Comparison of ENCODE assay signal across 11 cellular contexts in genomic region chr4:173182403-173182802, GRCh38. TPM values are rescaled to one million over a fixed set of nuclear protein-coding genes. Genes with fewer than 3 reads are reported as not detected.
DNase-seq lines count a peak whose midpoint lies in the region; ATAC-seq and TF ChIP-seq lines count a peak whose summit lies in the region.
"Had no signal": no experiment of that assay in that cellular context is flagged by ENCODE, and none has a peak within 500 bp of the region (broad histone marks: within the 10 kb centered on the region; RNA-seq: fewer than 3 reads in every experiment).

No MANE protein-coding gene starts in this region.

- peaks cover 78% of the 10 kb centered on the region for H3K79me2 ChIP-seq in HCT116 (ENCODE audit: insufficient read depth, low read length)
- peaks cover 64% of the 10 kb centered on the region for H3K79me2 ChIP-seq in hepatocyte

- no peak for TF ChIP-seq EP300 in stomach (IDR thresholded peaks at IDR 0.05)

- H3K27ac Mint-ChIP-seq in activated T-helper 2 cell treated with anti-CD3 and anti-CD28 coated beads, Interferon-gamma antibody, Interleukin-2, Interleukin-4, amounts not matched to agents 10 μg/mL and 5 μg/mL and 100 μg/mL, durations not matched to agents 14 hours and 24 hours and 36 hours, result no peak overlapping the region

- POLR2A ChIA-PET in HCT116 (lab: Charles Lee), result interaction anchor here (1.0 kb wide), 1 partner anchor 28 kb away, joined by 3 read pairs; no protein-coding TSS in a partner anchor

- H3K36me3 ChIP-seq in HCT116 (ENCODE audit: control insufficient read depth in 1 of 2, insufficient read depth in 2 of 2, low read length in 2 of 2) (no peaks in the 10 kb centered on the region), hepatocyte (replicated peaks; ENCODE audit: insufficient read depth, low read depth) (no peaks in the 10 kb centered on the region), stomach (no peaks in the 10 kb centered on the region)

- H3K4me3 ChIP-seq in HCT116 (replicated peaks in 1 of 2; ENCODE audit: low read depth in 1 of 2, low read length in 2 of 2) (peak overlapping the region in 1 of 2 experiments; percentile 24; a peak in 1 of 4 replicates), astrocyte of the cerebellum (ENCODE audit: low read depth, low read length) (no peak overlapping the region), hepatocyte (no peak overlapping the region), stomach (no peak overlapping the region)

- in situ Hi-C loops in astrocyte of the cerebellum (cut with HindIII; ENCODE audit: low sequenced_read_pairs), result no loop called here

- H3K9me3 Mint-ChIP-seq in activated T-helper 2 cell treated with anti-CD3 and anti-CD28 coated beads, Interferon-gamma antibody, Interleukin-2, Interleukin-4, amounts not matched to agents 10 μg/mL and 5 μg/mL and 100 μg/mL, durations not matched to agents 14 hours and 24 hours and 36 hours, result no peaks in the 10 kb centered on the region

- no peak overlapping the region for H2AFZ ChIP-seq in HCT116 (ENCODE audit: low read depth, low read length, poor library complexity, severe bottlenecking)
- no peak overlapping the region for H2AFZ ChIP-seq in hepatocyte

- peak; percentile 71 for DNase-seq in AG08395 (ENCODE audit: low spot score)
- DNase-seq in HCT116 (ENCODE audit: low read depth, low spot score), result peak; percentile 72
- peak; percentile 68 for DNase-seq in astrocyte of the cerebellum (ENCODE audit: low read depth)
- DNase-seq in hepatocyte (ENCODE audit: low spot score), result no peak
- DNase-seq in iPS-NIHi7 (ENCODE audit: extremely low spot score), result no peak
- no peak for DNase-seq in CD1c-positive myeloid dendritic cell (ENCODE audit: extremely low spot score)
- no peak for DNase-seq in activated T-helper 2 cell treated with anti-CD3 and anti-CD28 coated beads, Interferon-gamma antibody, Interleukin-2, Interleukin-4, amounts not matched to agents 10 μg/mL and 5 μg/mL and 100 μg/mL, durations not matched to agents 14 hours and 24 hours and 36 hours (ENCODE audit: low spot score)
- no peak for DNase-seq in stomach
- DNase-seq: NCI-H2171 treated with DMSO at 0.1 percent for 48 hours had no signal

- H3K4me2 ChIP-seq in HCT116 (ENCODE audit: low read length) (peak overlapping the region; percentile 75), hepatocyte (no peak overlapping the region)

- H3K4me1 ChIP-seq in HCT116 (ENCODE audit: control insufficient read depth in 1 of 2, insufficient read depth in 2 of 2, low read length in 2 of 2) (peaks cover 43 to 67% of the 10 kb centered on the region in 2 experiments), hepatocyte (ENCODE audit: insufficient read depth) (peaks cover 12% of the 10 kb centered on the region), stomach (peaks cover 13 to 75% (median 51%) of the 10 kb centered on the region in 4 donors)

- H3K27me3 Mint-ChIP-seq in activated T-helper 2 cell treated with anti-CD3 and anti-CD28 coated beads, Interferon-gamma antibody, Interleukin-2, Interleukin-4, amounts not matched to agents 10 μg/mL and 5 μg/mL and 100 μg/mL, durations not matched to agents 14 hours and 24 hours and 36 hours (ENCODE audit: low read depth), result no peaks in the 10 kb centered on the region

- no peaks in the 10 kb centered on the region for H3K9me2 ChIP-seq in HCT116 (ENCODE audit: insufficient read depth)
- no peaks in the 10 kb centered on the region for H3K9me2 ChIP-seq in hepatocyte (replicated peaks; ENCODE audit: insufficient read depth)

- TF ChIP-seq RAD21 in HCT116 (IDR thresholded peaks at IDR 0.05; ENCODE audit: low read depth), result no peak

- H3K36me3 Mint-ChIP-seq in activated T-helper 2 cell treated with anti-CD3 and anti-CD28 coated beads, Interferon-gamma antibody, Interleukin-2, Interleukin-4, amounts not matched to agents 10 μg/mL and 5 μg/mL and 100 μg/mL, durations not matched to agents 14 hours and 24 hours and 36 hours (ENCODE audit: low read depth), result no peaks in the 10 kb centered on the region

- 77% methylated on average over 4 of the region's 4 CpGs for WGBS in hepatocyte (ENCODE audit: low lambda C conversion rate, missing lambda C conversion rate)
- WGBS in stomach, 5 donors, result 47 to 69% (median 57%) methylated on average over 4 of the region's 4 CpGs

- TF ChIP-seq CTCF in HCT116 (IDR thresholded peaks at IDR 0.05 in 2 of 3, conservative IDR thresholded peaks at IDR 0.05 in 1 of 3; ENCODE audit: borderline replicate concordance in 1 of 3, insufficient read depth in 1 of 3, low read depth in 2 of 3, low read length in 2 of 3) (no peak), astrocyte of the cerebellum (IDR thresholded peaks at IDR 0.05; ENCODE audit: low read depth, low read length, missing control alignments) (no peak), hepatocyte (IDR thresholded peaks at IDR 0.05; ENCODE audit: poor library complexity) (no peak), stomach (IDR thresholded peaks at IDR 0.05) (no peak)

- BruUV-seq in HCT116 (replicated peaks; lab: Mats Ljungman, UMichigan), result no TSS peak

- RAD21 ChIA-PET in HCT116 (lab: Charles Lee; ENCODE audit: low non-redundant PET in 1 of 2, low total read pairs in 2 of 2, uncharacterized antibody in 2 of 2, unreplicated experiment in 2 of 2), result interaction anchor here in 1 of 2 experiments (0.7 kb wide), 1 partner anchor 43 kb away, joined by 6 read pairs; no protein-coding TSS in a partner anchor

- H4K20me1 ChIP-seq in HCT116 (ENCODE audit: insufficient read depth) (no peaks in the 10 kb centered on the region), hepatocyte (ENCODE audit: insufficient read depth, poor library complexity, severe bottlenecking) (peaks cover 4% of the 10 kb centered on the region)

- H3K27ac ChIP-seq in HCT116 (ENCODE audit: low read depth, low read length), result peak overlapping the region; percentile 84
- H3K27ac ChIP-seq in hepatocyte, result peak overlapping the region; percentile 24
- H3K27ac ChIP-seq in stomach, result peak overlapping the region in 1 of 5 donors; percentile 0

- ATAC-seq in HCT116, result peak; percentile 71
- ATAC-seq: HepG2, sciatic nerve had no signal

- H3K9me3 ChIP-seq in HCT116 (ENCODE audit: control insufficient read depth in 1 of 2, insufficient read depth in 1 of 2, low read depth in 1 of 2, low read length in 2 of 2), result no peaks in the 10 kb centered on the region
- H3K9me3 ChIP-seq in hepatocyte (ENCODE audit: low read depth), result no peaks in the 10 kb centered on the region
- H3K9me3 ChIP-seq in stomach, result no peaks in the 10 kb centered on the region

- H3K27me3 ChIP-seq in HCT116 (ENCODE audit: insufficient read depth, low read length) (no peaks in the 10 kb centered on the region), hepatocyte (no peaks in the 10 kb centered on the region), stomach (no peaks in the 10 kb centered on the region)

- peaks cover 17% of the 10 kb centered on the region for H3K4me1 Mint-ChIP-seq in activated T-helper 2 cell treated with anti-CD3 and anti-CD28 coated beads, Interferon-gamma antibody, Interleukin-2, Interleukin-4, amounts not matched to agents 10 μg/mL and 5 μg/mL and 100 μg/mL, durations not matched to agents 14 hours and 24 hours and 36 hours (ENCODE audit: low read depth)

- TF ChIP-seq POLR2A in HCT116 (IDR thresholded peaks at IDR 0.05; ENCODE audit: borderline replicate concordance, extremely low read depth, insufficient read depth, insufficient read length) (no peak), stomach (IDR thresholded peaks at IDR 0.05) (no peak)

- CTCF ChIA-PET in HCT116 (lab: Charles Lee), result interaction anchor here (1.1 kb wide), 1 partner anchor 75 kb away, joined by 3 read pairs; no protein-coding TSS in a partner anchor

- no peak overlapping the region for H3K4me3 Mint-ChIP-seq in activated T-helper 2 cell treated with anti-CD3 and anti-CD28 coated beads, Interferon-gamma antibody, Interleukin-2, Interleukin-4, amounts not matched to agents 10 μg/mL and 5 μg/mL and 100 μg/mL, durations not matched to agents 14 hours and 24 hours and 36 hours (ENCODE audit: low read depth)

- intact Hi-C loops in HCT116 (cut with micrococcal nuclease) (no loop called here), stomach (cut with DNase I; ENCODE audit: low total_unique reads) (no loop called here)
- intact Hi-C loops in activated T-helper 2 cell treated with anti-CD3 and anti-CD28 coated beads, Interferon-gamma antibody, Interleukin-2, Interleukin-4, amounts not matched to agents 10 μg/mL and 5 μg/mL and 100 μg/mL, durations not matched to agents 14 hours and 24 hours and 36 hours (cut with micrococcal nuclease), result no loop called here

- H3K9ac ChIP-seq in HCT116 (ENCODE audit: low read length), result peak overlapping the region; percentile 53; the same call in 1 of the 2 replicates

TF ChIP-seq in HCT116, 20 proteins besides CTCF, POLR2A, EP300 and RAD21 (continues in another document):
- TF ChIP-seq EZH2 (IDR thresholded peaks at IDR 0.05) (no peak), FOSL1 (IDR thresholded peaks at IDR 0.05; ENCODE audit: low read depth) (peak; percentile 77), ZBTB33 (IDR thresholded peaks at IDR 0.05; ENCODE audit: extremely low read depth, insufficient replicate concordance, low read length) (peak; percentile 29), SP1 (IDR thresholded peaks at IDR 0.05; ENCODE audit: low read depth) (peak; percentile 53)

RNA-seq across cellular contexts. Expression of gene GALNT7, which starts 13.8 kb away (rescaled TPM):
- total RNA-seq in HCT116 (2021; ENCODE audit: unreplicated experiment) (21.3 TPM), hepatocyte (44.6 and 49.5 TPM in 2 replicates), stomach (10 to 100 TPM; 22.8 to 94.5 (median 64.9) TPM)
- polyA plus RNA-seq in HCT116 (2012), result 5.4 and 6.7 TPM in 2 replicates
- polyA plus RNA-seq in hepatocyte (23.1 and 23.7 TPM in 2 replicates), stomach (10 to 100 TPM; 10.7 to 17.8 (median 15.8) TPM)
- 28.9 and 33.1 TPM in 2 replicates for total RNA-seq in activated T-helper 2 cell treated with anti-CD3 and anti-CD28 coated beads, Interferon-gamma antibody, Interleukin-2, Interleukin-4, amounts not matched to agents 10 μg/mL and 5 μg/mL and 100 μg/mL, durations not matched to agents 14 hours and 24 hours and 36 hours

Comparison
In these comparisons a context has a peak if more than half of its experiments do, and no peak if none do; other contexts are left out.
1. DNase-seq: peak in AG08395 (single experiment), HCT116 (single experiment) and astrocyte of the cerebellum (single experiment); none in hepatocyte (single experiment), iPS-NIHi7 (single experiment), CD1c-positive myeloid dendritic cell (single experiment), activated T-helper 2 cell treated with anti-CD3 and anti-CD28 coated beads, Interferon-gamma antibody, Interleukin-2, Interleukin-4, amounts not matched to agents 10 μg/mL and 5 μg/mL and 100 μg/mL, durations not matched to agents 14 hours and 24 hours and 36 hours (single experiment) and stomach (single experiment).